ENCODE assay signal across 15 cellular contexts in genomic region chr20:38300433-38300832, GRCh38. TPM values are rescaled to one million over a fixed set of nuclear protein-coding genes. Genes with fewer than 3 reads are reported as not detected.
DNase-seq lines count a peak whose midpoint lies in the region; ATAC-seq, FAIRE-seq and TF ChIP-seq lines count a peak whose summit lies in the region.
"Had no signal": no experiment of that assay in that cellular context is flagged by ENCODE, and none has a peak within 500 bp of the region (broad histone marks: within the 10 kb centered on the region; RNA-seq: fewer than 3 reads in every experiment).

No MANE protein-coding gene starts in this region.

- no peak overlapping the region for H3K23ac ChIP-seq in H1 (ENCODE audit: insufficient read length)

- no peak overlapping the region for H4K91ac ChIP-seq in H1 (replicated peaks; ENCODE audit: insufficient read length, low read length)

- H3K27ac ChIP-seq in BLaER1 treated with 17β-estradiol and CSF1 and Interleukin-3, amounts not matched to agents 10 nM and 100 nM: peak overlapping the region in 6 of 11 experiments; percentile 65 to 83 (median 72); a peak in 9 of 22 replicates
- H3K27ac ChIP-seq in HL-60 (replicated peaks) (peak overlapping the region; percentile 97), H1 (ENCODE audit: low read depth, low read length) (no peak overlapping the region), prostate gland (peak overlapping the region; percentile 41 to 79), Peyer's patch (no peak overlapping the region)

- peaks cover 21 to 62% (median 40%) of the 10 kb centered on the region in 11 experiments for H3K27me3 ChIP-seq in BLaER1 treated with 17β-estradiol and CSF1 and Interleukin-3, amounts not matched to agents 10 nM and 100 nM
- H3K27me3 ChIP-seq in HL-60 (ENCODE audit: insufficient read depth, poor library complexity, severe bottlenecking): no peaks in the 10 kb centered on the region
- no peaks in the 10 kb centered on the region; a peak in 1 of 7 replicates for H3K27me3 ChIP-seq in H1 (replicated peaks in 1 of 4; ENCODE audit: control insufficient read depth in 3 of 4, extremely low read depth in 1 of 4, insufficient read depth in 3 of 4, low read length in 3 of 4)
- H3K27me3 ChIP-seq in prostate gland (replicated peaks; ENCODE audit: insufficient read depth): no peaks in the 10 kb centered on the region
- H3K27me3 ChIP-seq in Peyer's patch: no peaks in the 10 kb centered on the region

- H3K4me2 ChIP-seq in BLaER1 treated with 17β-estradiol and CSF1 and Interleukin-3, amounts not matched to agents 10 nM and 100 nM: peak overlapping the region in 4 of 11 experiments; percentile 63 to 79 (median 74); a peak in 6 of 22 replicates
- peak overlapping the region in 1 of 2 experiments; percentile 7; a peak in 1 of 4 replicates for H3K4me2 ChIP-seq in H1 (ENCODE audit: insufficient read depth in 1 of 2, low read depth in 2 of 2, low read length in 2 of 2)
- H3K4me2 ChIP-seq: SK-N-SH had no signal

- no peak overlapping the region for H3K56ac ChIP-seq in H1 (replicated peaks; ENCODE audit: insufficient read length, low read depth, low read length)

- CTCF ChIA-PET in H1 (lab: Charles Lee; ENCODE audit: partially characterized antibody): interaction anchor here (0.9 to 2.1 kb wide), 8 partner anchors 10 to 243 kb away, joined by 3 to 10 read pairs (median 4); no protein-coding TSS in a partner anchor

- no peak for TF ChIP-seq EP300 in H1 (IDR thresholded peaks at IDR 0.05; ENCODE audit: borderline replicate concordance in 1 of 2, low read depth in 2 of 2, low read length in 2 of 2)

- no peak overlapping the region for H2BK120ac ChIP-seq in H1 (replicated peaks; ENCODE audit: low read depth, low read length)

- no peak for TF ChIP-seq RAD21 in H1 (IDR thresholded peaks at IDR 0.05 in 1 of 2, conservative IDR thresholded peaks at IDR 0.05 in 1 of 2; ENCODE audit: low read depth in 2 of 2, low read length in 2 of 2)

- H2BK15ac ChIP-seq in H1 (ENCODE audit: low read length): no peak overlapping the region

- FAIRE-seq in H1 (lab: Jason Lieb, UNC): no peak
- FAIRE-seq: H54 had no signal

- TF ChIP-seq POLR2A in H1 (IDR thresholded peaks at IDR 0.05; ENCODE audit: control extremely low read depth in 1 of 2, low read depth in 2 of 2, low read length in 2 of 2) (no peak), prostate gland (IDR thresholded peaks at IDR 0.05) (no peak), Peyer's patch (IDR thresholded peaks at IDR 0.05) (no peak)

- 81% methylated on average over 4 of the region's 4 CpGs; no CpG with 5 or more reads in 1 of the 2 experiments for WGBS in H1 (ENCODE audit: extremely low coverage in 1 of 2, insufficient coverage in 1 of 2, insufficient read length in 1 of 2, insufficient replicate concordance in 2 of 2, low coverage in 1 of 2, low lambda C conversion rate in 2 of 2, missing lambda C conversion rate in 1 of 2), 2 experiments
- WGBS in prostate gland: 64% methylated on average over 4 of the region's 4 CpGs

- no peaks in the 10 kb centered on the region for H3K9me3 ChIP-seq in BLaER1 treated with 17β-estradiol and CSF1 and Interleukin-3, amounts not matched to agents 10 nM and 100 nM (replicated peaks in 1 of 11)
- no peaks in the 10 kb centered on the region for H3K9me3 ChIP-seq in H1 (ENCODE audit: insufficient read depth in 2 of 2, low read depth in 1 of 2, low read length in 1 of 2)
- H3K9me3 ChIP-seq in prostate gland: no peaks in the 10 kb centered on the region
- no peaks in the 10 kb centered on the region for H3K9me3 ChIP-seq in Peyer's patch
- H3K9me3 ChIP-seq: SK-N-SH had no signal

- no peak for ATAC-seq in GM18867 (IDR thresholded peaks at IDR 0.05; ENCODE audit: unreplicated experiment)

- no peak overlapping the region for H2BK12ac ChIP-seq in H1 (ENCODE audit: low read depth, low read length)

- H3K9ac ChIP-seq in BLaER1 treated with 17β-estradiol and CSF1 and Interleukin-3, amounts not matched to agents 10 nM and 100 nM: no peak overlapping the region
- H3K9ac ChIP-seq in H1 (replicated peaks in 1 of 4; ENCODE audit: extremely low read depth in 1 of 4, low read depth in 3 of 4, low read length in 3 of 4): no peak overlapping the region
- H3K9ac ChIP-seq: SK-N-SH had no signal

- no peak overlapping the region for H3K4me3 ChIP-seq in BLaER1 treated with 17β-estradiol and CSF1 and Interleukin-3, amounts not matched to agents 10 nM and 100 nM
- H3K4me3 ChIP-seq in HL-60 (replicated peaks; ENCODE audit: insufficient read depth, low read length) (no peak overlapping the region), H1 (ENCODE audit: extremely low read depth in 1 of 4, insufficient read depth in 2 of 4, low read depth in 3 of 4, low read length in 4 of 4) (no peak overlapping the region), prostate gland (no peak overlapping the region), Peyer's patch (no peak overlapping the region)

- no peaks in the 10 kb centered on the region for H3K23me2 ChIP-seq in H1 (ENCODE audit: low read depth, low read length)

- no peak overlapping the region for H4K5ac ChIP-seq in H1 (ENCODE audit: insufficient read length, low read depth, low read length)

- H3K4ac ChIP-seq in H1 (replicated peaks; ENCODE audit: insufficient read length, low read depth, low read length): no peak overlapping the region

- POLR2A ChIA-PET in H1 (lab: Charles Lee; ENCODE audit: partially characterized antibody): interaction anchor here (0.6 kb wide), 1 partner anchor 119 kb away, joined by 3 read pairs; no protein-coding TSS in a partner anchor

- no peak overlapping the region for H2BK20ac ChIP-seq in H1 (ENCODE audit: low read length)

- no peak overlapping the region for H2AK5ac ChIP-seq in H1 (ENCODE audit: low read depth, low read length)

- peaks cover 34 to 75% (median 49%) of the 10 kb centered on the region in 10 experiments for H3K4me1 ChIP-seq in BLaER1 treated with 17β-estradiol and CSF1 and Interleukin-3, amounts not matched to agents 10 nM and 100 nM
- H3K4me1 ChIP-seq in H1 (replicated peaks in 1 of 4; ENCODE audit: control insufficient read depth in 3 of 4, insufficient read depth in 4 of 4, low read length in 3 of 4) (peaks cover 0 to 11% (median 5%) of the 10 kb centered on the region in 4 experiments; a peak in 4 of 7 replicates), prostate gland (replicated peaks) (no peaks in the 10 kb centered on the region), Peyer's patch (no peaks in the 10 kb centered on the region)

- H4K8ac ChIP-seq in H1 (ENCODE audit: extremely low read depth, insufficient read depth, low read length): no peak overlapping the region

- H2BK5ac ChIP-seq in H1 (ENCODE audit: low read depth, low read length): 0 out of 2 replicates have a peak overlapping the region, but pooled peaks have one; percentile 49

- H3K14ac ChIP-seq in H1 (ENCODE audit: insufficient read length): no peak overlapping the region

- no peaks in the 10 kb centered on the region for H3K79me1 ChIP-seq in H1 (ENCODE audit: low read depth, low read length)

- no peak overlapping the region; the same call in 1 of the 2 replicates for H3K18ac ChIP-seq in H1 (ENCODE audit: extremely low read depth, low read length)

- H2AFZ ChIP-seq in H1 (ENCODE audit: low read length): 0 out of 2 replicates have a peak overlapping the region, but pooled peaks have one; percentile 66

- H4K20me1 ChIP-seq in BLaER1 treated with 17β-estradiol and CSF1 and Interleukin-3, amounts not matched to agents 10 nM and 100 nM: peaks cover 5 to 23% (median 10%) of the 10 kb centered on the region in 11 experiments; a peak in 15 of 22 replicates
- no peaks in the 10 kb centered on the region for H4K20me1 ChIP-seq in H1 (replicated peaks in 1 of 2; ENCODE audit: control insufficient read depth in 1 of 2, insufficient read depth in 2 of 2, low read length in 2 of 2)

- intact Hi-C loops in prostate gland (cut with DNase I): no loop called here

- no peaks in the 10 kb centered on the region for H3K36me3 ChIP-seq in BLaER1 treated with 17β-estradiol and CSF1 and Interleukin-3, amounts not matched to agents 10 nM and 100 nM
- H3K36me3 ChIP-seq in H1 (ENCODE audit: control insufficient read depth in 2 of 4, insufficient read depth in 4 of 4, low read length in 3 of 4) (no peaks in the 10 kb centered on the region), prostate gland (no peaks in the 10 kb centered on the region), Peyer's patch (no peaks in the 10 kb centered on the region)

- peak in 1 of 2 experiments; percentile 59 for DNase-seq in HL-60 (ENCODE audit: low read depth in 1 of 2, low spot score in 1 of 2)
- no peak for DNase-seq in H1 (ENCODE audit: low read depth in 1 of 2, low spot score in 2 of 2)
- no peak for DNase-seq in prostate gland (ENCODE audit: low spot score)
- no peak for DNase-seq in GM20000 (ENCODE audit: low spot score)
- no peak for DNase-seq in Peyer's patch
- DNase-seq: Kasumi-1, MV-4-11, NCI-H1436 treated with DMSO at 0.1 percent for 48 hours, NCI-H2081, Right ventricle myocardium superior, SK-N-SH had no signal

- TF ChIP-seq CTCF in HL-60 (IDR thresholded peaks at IDR 0.05; ENCODE audit: insufficient read depth, low read length) (no peak), H1 (IDR thresholded peaks at IDR 0.05; ENCODE audit: control extremely low read depth in 1 of 3, insufficient read depth in 1 of 3, low read depth in 1 of 3, low read length in 3 of 3) (no peak), prostate gland (IDR thresholded peaks at IDR 0.05) (no peak), GM20000 (IDR thresholded peaks at IDR 0.05; ENCODE audit: extremely low read depth, missing control alignments) (no peak), Peyer's patch (IDR thresholded peaks at IDR 0.05) (no peak)

- H3K79me2 ChIP-seq in H1 (ENCODE audit: control insufficient read depth in 1 of 2, insufficient read depth in 2 of 2, low read length in 2 of 2): no peaks in the 10 kb centered on the region

RNA-seq across cellular contexts. Expression of gene BPI, which starts 3.5 kb away (rescaled TPM):
- not detected in 2 replicates for total RNA-seq in H1 (2021; fragmentation: NEBNext Ultra II Directional; extraction: Animal tissue kit (Norgen Biotek cat#: 25700))
- polyA plus RNA-seq in H1 (2011; rRNA removed): not detected in 2 replicates
- polyA plus RNA-seq in H1 (2011; cell fraction: cytosol; rRNA removed): not detected
- polyA plus RNA-seq in H1 (2011; cell fraction: nucleus; rRNA removed): not detected
- polyA plus RNA-seq in H1 (2012, experiment 1 of 2): not detected in 4 replicates
- polyA plus RNA-seq in H1 (2012, experiment 2 of 2): not detected
- not detected for polyA plus RNA-seq in H1 (2013, experiment 1 of 2)
- not detected for polyA plus RNA-seq in H1 (2013, experiment 2 of 2)
- polyA minus RNA-seq in H1 (2011; rRNA and poly(A)+ RNA removed): not detected in 2 replicates
- not detected for polyA minus RNA-seq in H1 (2011; cell fraction: cytosol; rRNA and poly(A)+ RNA removed)
- polyA minus RNA-seq in H1 (2011; cell fraction: nucleus; rRNA and poly(A)+ RNA removed): not detected
- total RNA-seq in prostate gland: 1 to 10 TPM in 1 of 2 donors, under 1 TPM in 1; 0.41 to 4.5 TPM
- total RNA-seq in Peyer's patch: not detected
- total RNA-seq: Daoy had no signal
- polyA plus RNA-seq: SK-N-SH had no signal

RNA-seq across cellular contexts. Expression of gene KIAA1755, which starts 39.9 kb away (rescaled TPM):
- total RNA-seq in H1 (2021; fragmentation: NEBNext Ultra II Directional; extraction: Animal tissue kit (Norgen Biotek cat#: 25700)): not detected in 2 replicates
- polyA plus RNA-seq in H1 (2011; rRNA removed): 0.23 and 0.27 TPM in 2 replicates
- 0.10 TPM for polyA plus RNA-seq in H1 (2011; cell fraction: cytosol; rRNA removed)
- polyA plus RNA-seq in H1 (2011; cell fraction: nucleus; rRNA removed): 0.26 TPM
- polyA plus RNA-seq in H1 (2012, experiment 1 of 2): 0.14 to 0.28 TPM (median 0.20 TPM) in 4 replicates
- polyA plus RNA-seq in H1 (2012, experiment 2 of 2): 0.26 TPM
- 0.08 TPM for polyA plus RNA-seq in H1 (2013, experiment 1 of 2)
- polyA plus RNA-seq in H1 (2013, experiment 2 of 2): 0.07 TPM
- 0.07 and 0.09 TPM in 2 replicates for polyA minus RNA-seq in H1 (2011; rRNA and poly(A)+ RNA removed)
- polyA minus RNA-seq in H1 (2011; cell fraction: cytosol; rRNA and poly(A)+ RNA removed): not detected
- polyA minus RNA-seq in H1 (2011; cell fraction: nucleus; rRNA and poly(A)+ RNA removed): 0.50 TPM
- total RNA-seq in prostate gland (10 to 100 TPM in 1 of 2 donors, 1 to 10 TPM in 1; 5.0 to 10.8 TPM), Peyer's patch (1 to 10 TPM in 2 of 4 donors, under 1 TPM in 2; 0.35 to 4.1 (median 2.0) TPM)

RNA-seq across cellular contexts. Expression of gene LBP, which starts 45.8 kb away (rescaled TPM):
- total RNA-seq in H1 (2021; fragmentation: NEBNext Ultra II Directional; extraction: Animal tissue kit (Norgen Biotek cat#: 25700)): 0.48 and 0.63 TPM in 2 replicates
- polyA plus RNA-seq in H1 (2011; rRNA removed): 0.44 and 0.60 TPM in 2 replicates
- polyA plus RNA-seq in H1 (2011; cell fraction: cytosol; rRNA removed): 0.37 TPM
- polyA plus RNA-seq in H1 (2011; cell fraction: nucleus; rRNA removed): 0.61 TPM
- 0.35 to 0.69 TPM (median 0.57 TPM) in 4 replicates for polyA plus RNA-seq in H1 (2012, experiment 1 of 2)
- 0.29 TPM for polyA plus RNA-seq in H1 (2012, experiment 2 of 2)
- 0.28 TPM for polyA plus RNA-seq in H1 (2013, experiment 1 of 2)
- 0.33 TPM for polyA plus RNA-seq in H1 (2013, experiment 2 of 2)
- polyA minus RNA-seq in H1 (2011; rRNA and poly(A)+ RNA removed): 0.37 and 1.2 TPM in 2 replicates
- polyA minus RNA-seq in H1 (2011; cell fraction: cytosol; rRNA and poly(A)+ RNA removed): not detected
- 0.40 TPM for polyA minus RNA-seq in H1 (2011; cell fraction: nucleus; rRNA and poly(A)+ RNA removed)
- total RNA-seq in prostate gland (1 to 10 TPM in 1 of 2 donors, not detected in 1; 1.1 TPM), Peyer's patch (not detected)
- total RNA-seq: Daoy, Right ventricle myocardium superior had no signal

Comparison
In these comparisons a context has a peak if more than half of its experiments do, and no peak if none do; other contexts are left out.
1. H3K27ac ChIP-seq: peak in BLaER1 treated with 17β-estradiol and CSF1 and Interleukin-3, amounts not matched to agents 10 nM and 100 nM (6 of 11), HL-60 (single experiment) and prostate gland (2 of 2); none in H1 (single experiment) and Peyer's patch (0 of 4).